Comparison of ENCODE assay signal across 8 cellular contexts in the genomic region with DNA sequence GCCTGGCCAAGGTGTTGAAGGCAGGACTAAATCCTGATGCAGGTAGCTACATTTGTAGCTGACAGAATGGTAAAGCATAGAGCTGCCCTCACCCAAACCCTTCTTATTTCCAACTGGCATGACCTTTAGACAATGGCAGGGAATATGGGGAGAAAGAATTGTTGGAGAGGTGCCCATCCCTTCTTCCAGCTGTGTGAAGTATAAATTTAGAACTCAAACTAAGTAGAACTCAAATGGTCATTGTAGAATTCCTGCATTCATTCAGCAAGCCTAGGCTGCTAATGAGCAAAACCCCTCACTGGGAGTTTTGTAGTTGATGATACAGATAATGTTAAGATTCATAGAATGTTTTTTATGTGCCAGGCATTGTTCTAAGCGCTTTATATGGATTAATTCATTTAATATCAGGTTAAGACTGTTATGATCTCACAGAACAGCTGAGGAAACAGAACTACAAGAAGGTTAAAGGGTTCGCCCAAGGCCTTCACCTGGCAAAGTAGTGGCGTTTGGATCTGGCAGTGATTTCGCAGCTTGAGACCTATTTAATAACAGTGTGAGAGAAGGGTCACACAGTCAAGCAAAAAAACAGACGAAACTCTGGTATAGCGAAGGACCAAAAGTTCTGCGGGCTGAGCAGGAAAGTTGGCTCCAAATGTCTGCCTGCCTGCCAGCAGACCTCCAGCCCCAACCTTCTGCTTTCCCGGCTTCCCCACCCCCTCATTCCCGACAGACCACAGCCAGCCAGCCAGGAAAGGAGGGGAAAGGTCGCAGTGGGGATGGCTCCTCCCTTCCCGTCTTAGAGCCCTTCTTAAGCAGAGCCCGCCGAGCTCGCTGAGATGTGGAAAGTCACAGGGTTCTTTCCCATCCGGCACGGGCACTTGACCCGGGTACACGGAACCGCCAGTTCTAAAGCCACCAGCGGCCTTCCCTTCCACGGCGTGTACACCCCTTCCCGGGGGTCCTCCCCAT. TPM values are rescaled to one million over a fixed set of nuclear protein-coding genes. Genes with fewer than 3 reads are reported as not detected.
DNase-seq lines count a peak whose midpoint lies in the region; TF ChIP-seq lines count a peak whose summit lies in the region.

No MANE protein-coding gene starts in this region.

- peaks cover 40% of the 10 kb centered on the region for H3K27me3 Mint-ChIP-seq in brain

- H3K27ac ChIP-seq in HUES48 (ENCODE audit: low read depth, low read length) (peak overlapping the region; percentile 87), skeletal muscle tissue (ENCODE audit: low read depth, low read length) (peak overlapping the region; percentile 89)

- H3K9me3 Mint-ChIP-seq in brain = peaks cover 0 to 6% (median 0%) of the 10 kb centered on the region in 5 experiments

- no peak for TF ChIP-seq CTCF in brain (conservative IDR thresholded peaks at IDR 0.05)

- H3K36me3 ChIP-seq in HUES48 (ENCODE audit: control insufficient read depth, insufficient read depth, low read length) (peaks cover 21% of the 10 kb centered on the region), skeletal muscle tissue (ENCODE audit: control insufficient read depth in 3 of 3, insufficient read depth in 3 of 3, low read length in 3 of 3) (peaks cover 2 to 5% (median 4%) of the 10 kb centered on the region in 3 donors)

- peak overlapping the region; percentile 94 to 99 (median 98) for H3K27ac Mint-ChIP-seq in brain

- H3K4me3 Mint-ChIP-seq in brain = peak overlapping the region; percentile 83 to 95 (median 92)

- DNase-seq in iris pigment epithelial cell (ENCODE audit: low read depth) (peak; percentile 84), NCI-H345 (lab: John Stamatoyannopoulos, UW) (no peak), SW480 (ENCODE audit: low spot score) (no peak), GM19238 (ENCODE audit: insufficient read length, low spot score) (no peak), HPDE6-E6E7 (ENCODE audit: extremely low spot score) (no peak)

- H3K4me1 ChIP-seq in HUES48 (ENCODE audit: control insufficient read depth, insufficient read depth, low read length) (peaks cover 34% of the 10 kb centered on the region), skeletal muscle tissue (ENCODE audit: control insufficient read depth in 3 of 3, insufficient read depth in 3 of 3, low read length in 3 of 3) (peaks cover 23 to 32% (median 28%) of the 10 kb centered on the region in 3 donors)

- no peaks in the 10 kb centered on the region for H3K27me3 ChIP-seq in HUES48 (ENCODE audit: control insufficient read depth, insufficient read depth, low read length)
- no peaks in the 10 kb centered on the region for H3K27me3 ChIP-seq in skeletal muscle tissue (ENCODE audit: control insufficient read depth in 3 of 3, insufficient read depth in 3 of 3, low read length in 3 of 3)

- H3K36me3 Mint-ChIP-seq in brain = peaks cover 22% of the 10 kb centered on the region

- H3K4me3 ChIP-seq in HUES48 (ENCODE audit: low read depth, low read length) (peak overlapping the region; percentile 56), skeletal muscle tissue (ENCODE audit: low read length in 3 of 3) (peak overlapping the region; percentile 49 to 98 (median 65))

- H3K4me1 Mint-ChIP-seq in brain = peaks cover 70% of the 10 kb centered on the region

- H3K9me3 ChIP-seq in HUES48 (ENCODE audit: control insufficient read depth, insufficient read depth, low read length) (no peaks in the 10 kb centered on the region), skeletal muscle tissue (ENCODE audit: control insufficient read depth in 3 of 3, low read length in 3 of 3) (no peaks in the 10 kb centered on the region)

- H3K9ac ChIP-seq in HUES48 (ENCODE audit: low read depth, low read length) (peak overlapping the region; percentile 24; the same call in 1 of the 2 replicates), skeletal muscle tissue (ENCODE audit: low read depth in 1 of 3, low read length in 3 of 3) (peak overlapping the region; percentile 54 to 90 (median 88))

RNA-seq across cellular contexts. Expression of a gene that starts 1.6 kb away (rescaled TPM):
- 24.3 TPM for polyA plus RNA-seq in brain (ENCODE audit: insufficient read depth, low read depth, low replicate concordance)
- 22.4 TPM for total RNA-seq in skeletal muscle tissue

RNA-seq across cellular contexts. Expression of a gene that starts 22.4 kb away (rescaled TPM):
- polyA plus RNA-seq in brain (ENCODE audit: insufficient read depth, low read depth, low replicate concordance) = 20.9 TPM
- 15.7 TPM for total RNA-seq in skeletal muscle tissue

RNA-seq across cellular contexts. Expression of a gene that starts 44.3 kb away (rescaled TPM):
- polyA plus RNA-seq in brain (ENCODE audit: insufficient read depth, low read depth, low replicate concordance) = 25.1 TPM
- 10.4 TPM for total RNA-seq in skeletal muscle tissue
